Comparison of ENCODE assay signal across 1 cellular context in genomic region chr6:31806470-31807272, GRCh38.
TF ChIP-seq lines count a peak whose summit lies in the region.

LSM2 (minus strand) TSS chr6:31806966; CDS start chr6:31806757, 209 bp downstream.

TF ChIP-seq in HepG2, 621 proteins besides CTCF, POLR2A, EP300 and RAD21 (continued from another document and continues in another):
- TF ChIP-seq HNF1A (IDR thresholded peaks at IDR 0.05; ENCODE audit: low read depth) (no peak), HNF1A (CRISPR knock-in tag; IDR thresholded peaks at IDR 0.05; ENCODE audit: borderline replicate concordance) (peak; percentile 85; the same call in 1 of the 2 replicates), CREB1 (IDR thresholded peaks at IDR 0.05) (peak; percentile 95), CREB1 (CRISPR knock-in tag; IDR thresholded peaks at IDR 0.05) (peak; percentile 97), ZFYVE20 (CRISPR knock-in tag; IDR thresholded peaks at IDR 0.05; ENCODE audit: borderline replicate concordance, low read depth) (0 out of 2 replicates have a peak, but pooled peaks have one; percentile 42), ZEB1 (IDR thresholded peaks at IDR 0.05; ENCODE audit: insufficient replicate concordance, low read depth) (peak; percentile 74), NCOA1 (CRISPR knock-in tag; IDR thresholded peaks at IDR 0.05) (no peak), SMAD9 (CRISPR knock-in tag; IDR thresholded peaks at IDR 0.05) (peak; percentile 70; the same call in 1 of the 2 replicates), AFF4 (CRISPR knock-in tag; IDR thresholded peaks at IDR 0.05) (no peak; the same call in 1 of the 2 replicates), ZNF138 (CRISPR knock-in tag; IDR thresholded peaks at IDR 0.05; ENCODE audit: low read depth) (no peak), PPARG (CRISPR knock-in tag; conservative IDR thresholded peaks at IDR 0.05) (peak; percentile 78), MAFK (conservative IDR thresholded peaks at IDR 0.05 in 1 of 2, IDR thresholded peaks at IDR 0.05 in 1 of 2; ENCODE audit: low read length in 2 of 2) (no peak), NR3C1 (CRISPR knock-in tag; IDR thresholded peaks at IDR 0.05) (no peak), ZBTB42 (CRISPR knock-in tag; IDR thresholded peaks at IDR 0.05) (no peak), ZNF230 (CRISPR knock-in tag; IDR thresholded peaks at IDR 0.05) (peak; percentile 93), ZNF530 (CRISPR knock-in tag; IDR thresholded peaks at IDR 0.05; ENCODE audit: low read depth) (no peak), ZC3H4 (CRISPR knock-in tag; IDR thresholded peaks at IDR 0.05; ENCODE audit: borderline replicate concordance) (peak; percentile 44; the same call in 1 of the 2 replicates), ETV5 (CRISPR knock-in tag; IDR thresholded peaks at IDR 0.05; ENCODE audit: borderline replicate concordance) (peak; percentile 80), IRF2 (CRISPR knock-in tag; IDR thresholded peaks at IDR 0.05) (peak; percentile 83), SNAI1 (CRISPR knock-in tag; IDR thresholded peaks at IDR 0.05; ENCODE audit: borderline replicate concordance) (no peak; the same call in 1 of the 2 replicates), ZNF513 (CRISPR knock-in tag; conservative IDR thresholded peaks at IDR 0.05) (no peak), CBX5 (CRISPR knock-in tag; IDR thresholded peaks at IDR 0.05; ENCODE audit: borderline replicate concordance) (peak; percentile 76; the same call in 1 of the 2 replicates), XRCC5 (optimal IDR thresholded peaks at IDR 0.05; ENCODE audit: low read length) (peak; percentile 87), ARNT2 (CRISPR knock-in tag; IDR thresholded peaks at IDR 0.05; ENCODE audit: low read depth) (peak; percentile 97), ZNF468 (CRISPR knock-in tag; IDR thresholded peaks at IDR 0.05) (peak; percentile 83; the same call in 1 of the 2 replicates), NFYB (CRISPR knock-in tag; IDR thresholded peaks at IDR 0.05) (peak; percentile 46; the same call in 1 of the 2 replicates), GABPB1 (CRISPR knock-in tag; IDR thresholded peaks at IDR 0.05) (peak; percentile 92), SP140L (CRISPR knock-in tag; IDR thresholded peaks at IDR 0.05; ENCODE audit: borderline replicate concordance) (no peak), ZNF136 (CRISPR knock-in tag; IDR thresholded peaks at IDR 0.05; ENCODE audit: low read depth) (peak; percentile 89; the same call in 1 of the 2 replicates), FOXJ3 (CRISPR knock-in tag; IDR thresholded peaks at IDR 0.05; ENCODE audit: borderline replicate concordance) (no peak), RFXANK (CRISPR knock-in tag; IDR thresholded peaks at IDR 0.05) (peak; percentile 89; the same call in 1 of the 2 replicates), ZNF850 (CRISPR knock-in tag; conservative IDR thresholded peaks at IDR 0.05) (no peak; the same call in 1 of the 2 replicates), FOXK1 (CRISPR knock-in tag; IDR thresholded peaks at IDR 0.05; ENCODE audit: borderline replicate concordance, low read depth) (peak; percentile 80; the same call in 1 of the 2 replicates), E2F2 (CRISPR knock-in tag; IDR thresholded peaks at IDR 0.05; ENCODE audit: borderline replicate concordance) (peak; percentile 97; the same call in 1 of the 2 replicates), GFI1 (CRISPR knock-in tag; IDR thresholded peaks at IDR 0.05; ENCODE audit: borderline replicate concordance) (peak; percentile 80), ZFP62 (CRISPR knock-in tag; IDR thresholded peaks at IDR 0.05) (no peak)
- TF ChIP-seq, protein P1, sequence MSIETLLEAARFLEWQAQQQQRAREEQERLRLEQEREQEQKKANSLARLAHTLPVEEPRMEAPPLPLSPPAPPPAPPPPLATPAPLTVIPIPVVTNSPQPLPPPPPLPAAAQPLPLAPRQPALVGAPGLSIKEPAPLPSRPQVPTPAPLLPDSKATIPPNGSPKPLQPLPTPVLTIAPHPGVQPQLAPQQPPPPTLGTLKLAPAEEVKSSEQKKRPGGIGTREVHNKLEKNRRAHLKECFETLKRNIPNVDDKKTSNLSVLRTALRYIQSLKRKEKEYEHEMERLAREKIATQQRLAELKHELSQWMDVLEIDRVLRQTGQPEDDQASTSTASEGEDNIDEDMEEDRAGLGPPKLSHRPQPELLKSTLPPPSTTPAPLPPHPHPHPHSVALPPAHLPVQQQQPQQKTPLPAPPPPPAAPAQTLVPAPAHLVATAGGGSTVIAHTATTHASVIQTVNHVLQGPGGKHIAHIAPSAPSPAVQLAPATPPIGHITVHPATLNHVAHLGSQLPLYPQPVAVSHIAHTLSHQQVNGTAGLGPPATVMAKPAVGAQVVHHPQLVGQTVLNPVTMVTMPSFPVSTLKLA (IDR thresholded peaks at IDR 0.05), result peak; percentile 60
- TF ChIP-seq, protein P2, sequence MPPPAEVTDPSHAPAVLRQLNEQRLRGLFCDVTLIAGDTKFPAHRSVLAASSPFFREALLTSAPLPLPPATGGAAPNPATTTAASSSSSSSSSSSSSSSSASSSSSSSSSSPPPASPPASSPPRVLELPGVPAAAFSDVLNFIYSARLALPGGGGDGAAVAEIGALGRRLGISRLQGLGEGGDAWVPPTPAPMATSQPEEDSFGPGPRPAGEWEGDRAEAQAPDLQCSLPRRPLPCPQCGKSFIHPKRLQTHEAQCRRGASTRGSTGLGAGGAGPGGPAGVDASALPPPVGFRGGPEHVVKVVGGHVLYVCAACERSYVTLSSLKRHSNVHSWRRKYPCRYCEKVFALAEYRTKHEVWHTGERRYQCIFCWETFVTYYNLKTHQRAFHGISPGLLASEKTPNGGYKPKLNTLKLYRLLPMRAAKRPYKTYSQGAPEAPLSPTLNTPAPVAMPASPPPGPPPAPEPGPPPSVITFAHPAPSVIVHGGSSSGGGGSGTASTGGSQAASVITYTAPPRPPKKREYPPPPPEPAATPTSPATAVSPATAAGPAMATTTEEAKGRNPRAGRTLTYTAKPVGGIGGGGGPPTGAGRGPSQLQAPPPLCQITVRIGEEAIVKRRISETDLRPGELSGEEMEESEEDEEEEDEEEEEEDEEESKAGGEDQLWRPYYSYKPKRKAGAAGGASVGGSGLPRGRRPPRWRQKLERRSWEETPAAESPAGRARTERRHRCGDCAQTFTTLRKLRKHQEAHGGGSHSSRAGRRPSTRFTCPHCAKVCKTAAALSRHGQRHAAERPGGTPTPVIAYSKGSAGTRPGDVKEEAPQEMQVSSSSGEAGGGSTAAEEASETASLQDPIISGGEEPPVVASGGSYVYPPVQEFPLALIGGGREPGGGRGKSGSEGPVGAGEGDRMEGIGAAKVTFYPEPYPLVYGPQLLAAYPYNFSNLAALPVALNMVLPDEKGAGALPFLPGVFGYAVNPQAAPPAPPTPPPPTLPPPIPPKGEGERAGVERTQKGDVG (CRISPR knock-in tag; IDR thresholded peaks at IDR 0.05; ENCODE audit: borderline replicate concordance), result no peak
- TF ChIP-seq, protein P3, sequence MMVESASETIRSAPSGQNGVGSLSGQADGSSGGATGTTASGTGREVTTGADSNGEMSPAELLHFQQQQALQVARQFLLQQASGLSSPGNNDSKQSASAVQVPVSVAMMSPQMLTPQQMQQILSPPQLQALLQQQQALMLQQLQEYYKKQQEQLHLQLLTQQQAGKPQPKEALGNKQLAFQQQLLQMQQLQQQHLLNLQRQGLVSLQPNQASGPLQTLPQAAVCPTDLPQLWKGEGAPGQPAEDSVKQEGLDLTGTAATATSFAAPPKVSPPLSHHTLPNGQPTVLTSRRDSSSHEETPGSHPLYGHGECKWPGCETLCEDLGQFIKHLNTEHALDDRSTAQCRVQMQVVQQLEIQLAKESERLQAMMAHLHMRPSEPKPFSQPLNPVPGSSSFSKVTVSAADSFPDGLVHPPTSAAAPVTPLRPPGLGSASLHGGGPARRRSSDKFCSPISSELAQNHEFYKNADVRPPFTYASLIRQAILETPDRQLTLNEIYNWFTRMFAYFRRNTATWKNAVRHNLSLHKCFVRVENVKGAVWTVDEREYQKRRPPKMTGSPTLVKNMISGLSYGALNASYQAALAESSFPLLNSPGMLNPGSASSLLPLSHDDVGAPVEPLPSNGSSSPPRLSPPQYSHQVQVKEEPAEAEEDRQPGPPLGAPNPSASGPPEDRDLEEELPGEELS (CRISPR knock-in tag; IDR thresholded peaks at IDR 0.05), result peak; percentile 65
- TF ChIP-seq, protein P4, sequence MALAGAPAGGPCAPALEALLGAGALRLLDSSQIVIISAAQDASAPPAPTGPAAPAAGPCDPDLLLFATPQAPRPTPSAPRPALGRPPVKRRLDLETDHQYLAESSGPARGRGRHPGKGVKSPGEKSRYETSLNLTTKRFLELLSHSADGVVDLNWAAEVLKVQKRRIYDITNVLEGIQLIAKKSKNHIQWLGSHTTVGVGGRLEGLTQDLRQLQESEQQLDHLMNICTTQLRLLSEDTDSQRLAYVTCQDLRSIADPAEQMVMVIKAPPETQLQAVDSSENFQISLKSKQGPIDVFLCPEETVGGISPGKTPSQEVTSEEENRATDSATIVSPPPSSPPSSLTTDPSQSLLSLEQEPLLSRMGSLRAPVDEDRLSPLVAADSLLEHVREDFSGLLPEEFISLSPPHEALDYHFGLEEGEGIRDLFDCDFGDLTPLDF (CRISPR knock-in tag; IDR thresholded peaks at IDR 0.05), result peak; percentile 85
- TF ChIP-seq, protein P5, sequence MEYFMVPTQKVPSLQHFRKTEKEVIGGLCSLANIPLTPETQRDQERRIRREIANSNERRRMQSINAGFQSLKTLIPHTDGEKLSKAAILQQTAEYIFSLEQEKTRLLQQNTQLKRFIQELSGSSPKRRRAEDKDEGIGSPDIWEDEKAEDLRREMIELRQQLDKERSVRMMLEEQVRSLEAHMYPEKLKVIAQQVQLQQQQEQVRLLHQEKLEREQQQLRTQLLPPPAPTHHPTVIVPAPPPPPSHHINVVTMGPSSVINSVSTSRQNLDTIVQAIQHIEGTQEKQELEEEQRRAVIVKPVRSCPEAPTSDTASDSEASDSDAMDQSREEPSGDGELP (IDR thresholded peaks at IDR 0.05; ENCODE audit: borderline replicate concordance, low read depth), result no peak
